ENCODE assay signal across 1 cellular context in the genomic region with DNA sequence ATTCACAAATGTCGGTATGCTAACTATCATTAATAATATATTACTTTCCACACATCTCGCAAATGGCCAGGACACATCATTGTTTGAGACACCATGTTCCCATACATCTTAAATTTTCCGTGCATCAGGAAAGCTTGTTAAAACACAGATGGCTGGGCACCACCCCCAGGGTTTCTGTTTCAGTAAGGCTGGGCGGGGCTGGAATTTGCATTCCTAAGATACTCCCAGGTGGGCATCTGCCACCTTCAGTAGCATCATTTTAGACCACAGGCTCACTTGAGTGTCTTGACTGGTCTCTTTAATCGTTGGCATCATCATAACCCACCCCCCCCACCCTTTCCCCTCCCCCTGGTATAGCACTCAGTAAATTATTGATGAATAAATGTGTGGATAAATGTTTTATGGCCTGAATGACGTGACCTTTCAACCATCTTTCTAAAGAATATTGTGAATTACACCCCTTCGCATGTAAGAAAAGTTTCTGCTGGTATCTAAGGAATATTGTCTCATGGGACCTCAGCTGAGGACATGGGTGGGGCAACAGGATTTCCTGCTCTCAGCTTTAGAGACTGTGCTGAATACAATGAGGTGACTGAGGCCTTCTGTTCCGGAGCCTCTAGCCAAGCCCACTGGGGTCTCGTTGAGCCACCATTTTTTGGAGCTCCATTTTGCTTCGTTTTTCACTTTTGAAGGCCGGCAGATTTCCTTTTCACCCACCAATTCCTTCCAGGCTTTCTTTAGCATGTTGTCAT.
TF ChIP-seq lines count a peak whose summit lies in the region.

No MANE protein-coding gene starts in this region.

TF ChIP-seq in GM23338, 12 proteins besides CTCF, POLR2A, EP300 and RAD21 (continued from another document):
- TF ChIP-seq, protein P1, sequence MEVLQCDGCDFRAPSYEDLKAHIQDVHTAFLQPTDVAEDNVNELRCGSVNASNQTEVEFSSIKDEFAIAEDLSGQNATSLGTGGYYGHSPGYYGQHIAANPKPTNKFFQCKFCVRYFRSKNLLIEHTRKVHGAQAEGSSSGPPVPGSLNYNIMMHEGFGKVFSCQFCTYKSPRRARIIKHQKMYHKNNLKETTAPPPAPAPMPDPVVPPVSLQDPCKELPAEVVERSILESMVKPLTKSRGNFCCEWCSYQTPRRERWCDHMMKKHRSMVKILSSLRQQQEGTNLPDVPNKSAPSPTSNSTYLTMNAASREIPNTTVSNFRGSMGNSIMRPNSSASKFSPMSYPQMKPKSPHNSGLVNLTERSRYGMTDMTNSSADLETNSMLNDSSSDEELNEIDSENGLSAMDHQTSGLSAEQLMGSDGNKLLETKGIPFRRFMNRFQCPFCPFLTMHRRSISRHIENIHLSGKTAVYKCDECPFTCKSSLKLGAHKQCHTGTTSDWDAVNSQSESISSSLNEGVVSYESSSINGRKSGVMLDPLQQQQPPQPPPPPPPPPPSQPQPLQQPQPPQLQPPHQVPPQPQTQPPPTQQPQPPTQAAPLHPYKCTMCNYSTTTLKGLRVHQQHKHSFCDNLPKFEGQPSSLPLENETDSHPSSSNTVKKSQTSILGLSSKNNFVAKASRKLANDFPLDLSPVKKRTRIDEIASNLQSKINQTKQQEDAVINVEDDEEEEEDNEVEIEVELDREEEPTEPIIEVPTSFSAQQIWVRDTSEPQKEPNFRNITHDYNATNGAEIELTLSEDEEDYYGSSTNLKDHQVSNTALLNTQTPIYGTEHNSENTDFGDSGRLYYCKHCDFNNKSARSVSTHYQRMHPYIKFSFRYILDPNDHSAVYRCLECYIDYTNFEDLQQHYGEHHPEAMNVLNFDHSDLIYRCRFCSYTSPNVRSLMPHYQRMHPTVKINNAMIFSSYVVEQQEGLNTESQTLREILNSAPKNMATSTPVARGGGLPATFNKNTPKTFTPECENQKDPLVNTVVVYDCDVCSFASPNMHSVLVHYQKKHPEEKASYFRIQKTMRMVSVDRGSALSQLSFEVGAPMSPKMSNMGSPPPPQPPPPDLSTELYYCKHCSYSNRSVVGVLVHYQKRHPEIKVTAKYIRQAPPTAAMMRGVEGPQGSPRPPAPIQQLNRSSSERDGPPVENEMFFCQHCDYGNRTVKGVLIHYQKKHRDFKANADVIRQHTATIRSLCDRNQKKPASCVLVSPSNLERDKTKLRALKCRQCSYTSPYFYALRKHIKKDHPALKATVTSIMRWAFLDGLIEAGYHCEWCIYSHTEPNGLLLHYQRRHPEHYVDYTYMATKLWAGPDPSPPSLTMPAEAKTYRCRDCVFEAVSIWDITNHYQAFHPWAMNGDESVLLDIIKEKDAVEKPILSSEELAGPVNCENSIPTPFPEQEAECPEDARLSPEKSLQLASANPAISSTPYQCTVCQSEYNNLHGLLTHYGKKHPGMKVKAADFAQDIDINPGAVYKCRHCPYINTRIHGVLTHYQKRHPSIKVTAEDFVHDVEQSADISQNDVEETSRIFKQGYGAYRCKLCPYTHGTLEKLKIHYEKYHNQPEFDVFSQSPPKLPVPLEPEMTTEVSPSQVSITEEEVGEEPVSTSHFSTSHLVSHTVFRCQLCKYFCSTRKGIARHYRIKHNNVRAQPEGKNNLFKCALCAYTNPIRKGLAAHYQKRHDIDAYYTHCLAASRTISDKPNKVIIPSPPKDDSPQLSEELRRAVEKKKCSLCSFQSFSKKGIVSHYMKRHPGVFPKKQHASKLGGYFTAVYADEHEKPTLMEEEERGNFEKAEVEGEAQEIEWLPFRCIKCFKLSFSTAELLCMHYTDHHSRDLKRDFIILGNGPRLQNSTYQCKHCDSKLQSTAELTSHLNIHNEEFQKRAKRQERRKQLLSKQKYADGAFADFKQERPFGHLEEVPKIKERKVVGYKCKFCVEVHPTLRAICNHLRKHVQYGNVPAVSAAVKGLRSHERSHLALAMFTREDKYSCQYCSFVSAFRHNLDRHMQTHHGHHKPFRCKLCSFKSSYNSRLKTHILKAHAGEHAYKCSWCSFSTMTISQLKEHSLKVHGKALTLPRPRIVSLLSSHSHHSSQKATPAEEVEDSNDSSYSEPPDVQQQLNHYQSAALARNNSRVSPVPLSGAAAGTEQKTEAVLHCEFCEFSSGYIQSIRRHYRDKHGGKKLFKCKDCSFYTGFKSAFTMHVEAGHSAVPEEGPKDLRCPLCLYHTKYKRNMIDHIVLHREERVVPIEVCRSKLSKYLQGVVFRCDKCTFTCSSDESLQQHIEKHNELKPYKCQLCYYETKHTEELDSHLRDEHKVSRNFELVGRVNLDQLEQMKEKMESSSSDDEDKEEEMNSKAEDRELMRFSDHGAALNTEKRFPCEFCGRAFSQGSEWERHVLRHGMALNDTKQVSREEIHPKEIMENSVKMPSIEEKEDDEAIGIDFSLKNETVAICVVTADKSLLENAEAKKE (CRISPR knock-in tag; IDR thresholded peaks at IDR 0.05) = no peak
- TF ChIP-seq POLR2AphosphoS5 (IDR thresholded peaks at IDR 0.05; ENCODE audit: low read depth) (no peak), NANOG (IDR thresholded peaks at IDR 0.05; ENCODE audit: borderline replicate concordance) (no peak), ZNF114 (CRISPR knock-in tag; IDR thresholded peaks at IDR 0.05) (no peak), STAT1 (IDR thresholded peaks at IDR 0.05; ENCODE audit: unreplicated experiment) (no peak), EZH2phosphoT487 (IDR thresholded peaks at IDR 0.05; ENCODE audit: unreplicated experiment) (no peak), CREB1 (CRISPR knock-in tag; IDR thresholded peaks at IDR 0.05; ENCODE audit: low read depth) (no peak), JUNB (IDR thresholded peaks at IDR 0.05; ENCODE audit: unreplicated experiment) (no peak)
- TF ChIP-seq, protein P2, sequence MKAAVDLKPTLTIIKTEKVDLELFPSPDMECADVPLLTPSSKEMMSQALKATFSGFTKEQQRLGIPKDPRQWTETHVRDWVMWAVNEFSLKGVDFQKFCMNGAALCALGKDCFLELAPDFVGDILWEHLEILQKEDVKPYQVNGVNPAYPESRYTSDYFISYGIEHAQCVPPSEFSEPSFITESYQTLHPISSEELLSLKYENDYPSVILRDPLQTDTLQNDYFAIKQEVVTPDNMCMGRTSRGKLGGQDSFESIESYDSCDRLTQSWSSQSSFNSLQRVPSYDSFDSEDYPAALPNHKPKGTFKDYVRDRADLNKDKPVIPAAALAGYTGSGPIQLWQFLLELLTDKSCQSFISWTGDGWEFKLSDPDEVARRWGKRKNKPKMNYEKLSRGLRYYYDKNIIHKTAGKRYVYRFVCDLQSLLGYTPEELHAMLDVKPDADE (IDR thresholded peaks at IDR 0.05) = no peak
